ENCODE assay signal across 15 cellular contexts in the genomic region with DNA sequence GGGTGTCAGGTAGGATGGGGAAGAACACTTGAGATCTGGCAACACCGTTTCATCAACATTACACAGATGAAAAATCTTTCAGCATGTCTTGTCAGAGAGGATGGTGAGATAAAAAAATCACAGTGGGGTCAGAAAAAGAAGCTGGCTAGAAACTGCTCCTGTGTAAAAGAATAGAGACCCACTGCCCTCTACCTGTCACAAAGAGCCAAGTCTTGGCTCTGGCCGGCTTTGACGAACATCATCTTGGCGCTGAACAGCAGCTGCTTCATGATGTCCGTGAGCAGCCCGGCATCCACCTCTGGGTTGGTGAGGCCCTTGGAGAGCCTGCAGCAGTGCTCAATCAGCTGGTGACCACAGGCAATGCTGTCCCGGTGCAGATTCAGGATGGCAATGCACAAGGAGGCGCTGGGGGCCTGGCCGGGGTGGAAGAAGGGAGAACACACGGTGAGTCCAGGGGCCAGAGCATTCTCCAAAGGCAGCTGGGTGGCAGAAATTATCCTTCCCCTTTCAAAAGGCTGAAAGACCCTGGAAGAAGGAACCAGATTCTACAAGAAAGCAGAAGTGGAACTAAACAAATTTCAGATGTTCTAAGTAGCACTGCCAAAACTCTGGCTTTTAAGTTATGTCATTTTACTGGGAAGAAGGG. TPM values are rescaled to one million over a fixed set of nuclear protein-coding genes. Genes with fewer than 3 reads are reported as not detected.
DNase-seq lines count a peak whose midpoint lies in the region; ATAC-seq, FAIRE-seq and TF ChIP-seq lines count a peak whose summit lies in the region.
"Had no signal": no experiment of that assay in that cellular context is flagged by ENCODE, and none has a peak within 500 bp of the region (broad histone marks: within the 10 kb centered on the region; RNA-seq: fewer than 3 reads in every experiment).

No MANE protein-coding gene starts in this region.

- H3K27me3 ChIP-seq in left ventricle myocardium inferior (ENCODE audit: low read depth): no peaks in the 10 kb centered on the region
- no peaks in the 10 kb centered on the region for H3K27me3 ChIP-seq in GM12878 (replicated peaks in 1 of 2; ENCODE audit: control insufficient read depth in 2 of 2, insufficient read depth in 2 of 2, low read length in 1 of 2)
- no peaks in the 10 kb centered on the region for H3K27me3 ChIP-seq in H9 (ENCODE audit: insufficient read depth, low read length)
- H3K27me3 ChIP-seq: thyroid gland had no signal

- H3K4me3 Mint-ChIP-seq in H9: no peak overlapping the region
- H3K4me3 Mint-ChIP-seq: HFFc6 had no signal

- no peaks in the 10 kb centered on the region for H3K9me3 Mint-ChIP-seq in H9
- H3K9me3 Mint-ChIP-seq: HFFc6 had no signal

- no peak overlapping the region for H3K27ac ChIP-seq in left ventricle myocardium inferior (replicated peaks)
- no peak overlapping the region for H3K27ac ChIP-seq in GM12878 (ENCODE audit: control insufficient read depth, insufficient read depth)
- H3K27ac ChIP-seq in H9 (ENCODE audit: insufficient read length, low read depth, low read length): no peak overlapping the region
- H3K27ac ChIP-seq: thyroid gland had no signal

- no peak overlapping the region for H4K8ac ChIP-seq in H9 (replicated peaks; ENCODE audit: insufficient read length, low read depth, low read length)

- H3K4me3 ChIP-seq in left ventricle myocardium inferior (no peak overlapping the region), GM12878 (no peak overlapping the region)
- H3K4me3 ChIP-seq: thyroid gland had no signal

- no peaks in the 10 kb centered on the region for H3K4me1 Mint-ChIP-seq in H9

- no peaks in the 10 kb centered on the region for H3K23me2 ChIP-seq in H9 (ENCODE audit: insufficient read length, low read depth, low read length, poor library complexity, severe bottlenecking)

- no peak overlapping the region for H3T11ph ChIP-seq in H9 (ENCODE audit: low read length)

- H2AFZ ChIP-seq in GM12878 (ENCODE audit: control insufficient read depth, low read depth, low read length) (no peak overlapping the region), H9 (ENCODE audit: low read length) (no peak overlapping the region)

- no peak for DNase-seq in Right ventricle myocardium superior
- no peak for DNase-seq in left ventricle myocardium inferior
- DNase-seq in GM12878 (ENCODE audit: low read depth, low spot score): no peak
- DNase-seq in midbrain (lab: John Stamatoyannopoulos, UW): peak; percentile 28
- DNase-seq in NCI-H146 treated with DMSO at 0.1 percent for 48 hours (lab: John Stamatoyannopoulos, UW; ENCODE audit: unreplicated experiment): no peak
- no peak for DNase-seq in DMS153 (lab: John Stamatoyannopoulos, UW)
- no peak for DNase-seq in H9
- DNase-seq: activated T-cell treated with anti-CD3 and anti-CD28 coated beads, Interleukin-2, amount 50 U/mL, for 1 hour; DND-41; effector memory CD4-positive, alpha-beta T cell; HFFc6; NCI-H2227 treated with DMSO at 0.1 percent for 48 hours; thyroid gland had no signal

- no peak overlapping the region for H2BK15ac ChIP-seq in H9 (ENCODE audit: low read depth, low read length)

- no peak for TF ChIP-seq RAD21 in GM12878 (IDR thresholded peaks at IDR 0.05; ENCODE audit: insufficient read depth, low read depth, low read length)

- no peak overlapping the region for H4K5ac ChIP-seq in H9 (ENCODE audit: insufficient read length, low read depth, low read length)

- no peak overlapping the region for H3K18ac ChIP-seq in H9 (ENCODE audit: insufficient read length, low read depth, low read length)

- no peak for TF ChIP-seq POLR2A in GM12878 (IDR thresholded peaks at IDR 0.05; ENCODE audit: low read depth, low read length)

- no peak overlapping the region for H3K27ac Mint-ChIP-seq in H9
- H3K27ac Mint-ChIP-seq: HFFc6 had no signal

- H3K14ac ChIP-seq in H9 (ENCODE audit: insufficient read depth, low read length): no peak overlapping the region

- no peak overlapping the region for H2BK12ac ChIP-seq in H9 (ENCODE audit: insufficient read length, low read depth, low read length)

- H4K91ac ChIP-seq in H9 (ENCODE audit: insufficient read length, low read depth, low read length): no peak overlapping the region

- POLR2A ChIA-PET in GM12878 (lab: Charles Lee): no interaction called here

- ATAC-seq in Right ventricle myocardium superior (ENCODE audit: poor library complexity) (peak; percentile 58), GM12878 (no peak), GM21786 (IDR thresholded peaks at IDR 0.05; ENCODE audit: unreplicated experiment) (no peak)
- ATAC-seq: activated CD4-positive, CD25-positive, alpha-beta regulatory T cell treated with anti-CD3 and anti-CD28 coated beads, Interleukin-2, amount 50 U/mL, for 24 hours had no signal

- H3K79me2 ChIP-seq in GM12878 (ENCODE audit: control insufficient read depth, insufficient read depth, low read length) (no peaks in the 10 kb centered on the region), H9 (ENCODE audit: insufficient read depth, low read length) (no peaks in the 10 kb centered on the region)

- H3K27me3 Mint-ChIP-seq in H9 (ENCODE audit: low read depth): no peaks in the 10 kb centered on the region

- BruUV-seq in GM12878 (replicated peaks; lab: Mats Ljungman, UMichigan): no TSS peak

- H3K36me3 Mint-ChIP-seq in H9 (ENCODE audit: insufficient read depth in 1 of 3, low read depth in 3 of 3): peaks cover 7 to 61% (median 58%) of the 10 kb centered on the region in 3 experiments; a peak in 6 of 7 replicates

- H3K79me1 ChIP-seq in H9 (ENCODE audit: insufficient read depth, low read depth, low read length, poor library complexity, severe bottlenecking): no peaks in the 10 kb centered on the region

- H4K20me1 ChIP-seq in GM12878 (ENCODE audit: control insufficient read depth, insufficient read depth) (no peaks in the 10 kb centered on the region), H9 (ENCODE audit: control insufficient read depth, insufficient read depth, insufficient read length) (no peaks in the 10 kb centered on the region)

- CTCF ChIA-PET in GM12878 (lab: Yijun Ruan, JAX): interaction anchor here (1.9 kb wide), 1 partner anchor 147 kb away, joined by 6 read pairs; the partner anchor contains the start of gene ARG2

- H3K9ac ChIP-seq in GM12878 (ENCODE audit: control insufficient read depth, insufficient read depth, low read length): no peak overlapping the region
- no peak overlapping the region for H3K9ac ChIP-seq in H9 (ENCODE audit: extremely low read depth, insufficient read length, low read length)

- SMC1A ChIA-PET in GM12878 (lab: Charles Lee; ENCODE audit: uncharacterized antibody, unreplicated experiment): interaction anchor here (0.6 to 1.4 kb wide), 2 partner anchors 62 to 247 kb away, joined by 3 read pairs; no protein-coding TSS in a partner anchor

- no peak overlapping the region for H2BK5ac ChIP-seq in H9 (ENCODE audit: insufficient read length, low read length)

- TF ChIP-seq EP300 in GM12878 (IDR thresholded peaks at IDR 0.05; ENCODE audit: borderline replicate concordance in 1 of 2, control insufficient read depth in 1 of 2, low read depth in 2 of 2, low read length in 2 of 2): no peak

- FAIRE-seq in GM12878 (lab: Jason Lieb, UNC): no peak

- H3K36me3 ChIP-seq in left ventricle myocardium inferior (peaks cover 96% of the 10 kb centered on the region), GM12878 (ENCODE audit: control insufficient read depth in 2 of 2, insufficient read depth in 2 of 2, low read length in 1 of 2) (peaks cover 22 to 36% of the 10 kb centered on the region in 2 experiments)

- H3K4me2 ChIP-seq in GM12878 (ENCODE audit: control insufficient read depth, insufficient read depth): no peak overlapping the region
- no peak overlapping the region for H3K4me2 ChIP-seq in H9 (ENCODE audit: insufficient read depth, insufficient read length, low read length)

- RAD21 ChIA-PET in GM12878 (lab: Charles Lee; ENCODE audit: unreplicated experiment): interaction anchor here (1.1 kb wide), 1 partner anchor 147 kb away, joined by 3 read pairs; the partner anchor contains the start of gene ARG2

- H3K9me3 ChIP-seq in left ventricle myocardium inferior (replicated peaks) (no peaks in the 10 kb centered on the region), GM12878 (replicated peaks; ENCODE audit: control insufficient read depth, insufficient read depth, low read length) (no peaks in the 10 kb centered on the region), H9 (ENCODE audit: control insufficient read depth, low read depth, low read length) (no peaks in the 10 kb centered on the region)
- H3K9me3 ChIP-seq: thyroid gland had no signal

- no peak overlapping the region for H3K4ac ChIP-seq in H9 (ENCODE audit: low read depth, low read length)

- in situ Hi-C loops in GM12878 (cut with MboI): no loop called here

- H3K4me1 ChIP-seq in left ventricle myocardium inferior (peaks cover 15% of the 10 kb centered on the region), GM12878 (ENCODE audit: control insufficient read depth, insufficient read depth, low read length) (no peaks in the 10 kb centered on the region), H9 (ENCODE audit: insufficient read depth, low read length) (no peaks in the 10 kb centered on the region)
- H3K4me1 ChIP-seq: thyroid gland had no signal

- 82% methylated on average over 10 of the region's 10 CpGs for WGBS in GM12878 (ENCODE audit: insufficient coverage, insufficient replicate concordance, low lambda C conversion rate, missing lambda C conversion rate)
- no CpG with 5 or more reads among the region's 10 CpGs for WGBS in H9 (ENCODE audit: extremely low coverage, insufficient read length, low lambda C conversion rate)

- no peak overlapping the region for H3K23ac ChIP-seq in H9 (ENCODE audit: insufficient read length, low read depth, low read length)

- intact Hi-C loops in Right ventricle myocardium superior (cut with DNase I): no loop called here
- intact Hi-C loops in left ventricle myocardium inferior (cut with micrococcal nuclease): no loop called here
- intact Hi-C loops in GM12878 (cut with micrococcal nuclease; ENCODE audit: unreplicated experiment): no loop called here

- H2BK120ac ChIP-seq in H9 (ENCODE audit: low read depth, low read length, poor library complexity, severe bottlenecking): no peak overlapping the region

- H2BK20ac ChIP-seq in H9 (ENCODE audit: low read depth, low read length, poor library complexity, severe bottlenecking): no peak overlapping the region

- H3K56ac ChIP-seq in H9 (ENCODE audit: insufficient read length, low read depth, low read length): no peak overlapping the region

- H2AK5ac ChIP-seq in H9 (ENCODE audit: insufficient read length, low read length): no peak overlapping the region

- TF ChIP-seq CTCF in left ventricle myocardium inferior (IDR thresholded peaks at IDR 0.05; ENCODE audit: borderline replicate concordance): no peak
- no peak for TF ChIP-seq CTCF in GM12878 (IDR thresholded peaks at IDR 0.05 in 2 of 3, conservative IDR thresholded peaks at IDR 0.05 in 1 of 3; ENCODE audit: control insufficient read depth in 2 of 3, extremely low read depth in 1 of 3, insufficient read depth in 1 of 3, low read depth in 3 of 3, low read length in 3 of 3)
- TF ChIP-seq CTCF in H9 (conservative IDR thresholded peaks at IDR 0.05): no peak

RNA-seq across cellular contexts. Expression of gene ZFYVE26, which starts 50.2 kb away (rescaled TPM):
- total RNA-seq in Right ventricle myocardium superior: 13.3 TPM
- total RNA-seq in left ventricle myocardium inferior: 13.3 TPM
- 114 and 119 TPM in 2 replicates for total RNA-seq in GM12878 (2013; cell fraction: nucleolus; rRNA removed)
- total RNA-seq in GM12878 (2014; rRNA removed): 12.5 and 16.4 TPM in 2 replicates
- 12.4 and 12.6 TPM in 2 replicates for total RNA-seq in GM12878 (2014; rRNA removed; fragmentation: Illumina TruSeq; extraction: Trizol)
- 22.1 and 25.6 TPM in 2 replicates for total RNA-seq in GM12878 (2021)
- polyA plus RNA-seq in GM12878 (2011; ENCODE audit: low read depth): 26.7 TPM
- polyA plus RNA-seq in GM12878 (2011; rRNA removed): 19.0 and 25.4 TPM in 2 replicates
- polyA plus RNA-seq in GM12878 (2011; cell fraction: cytosol; rRNA removed): 16.3 and 16.7 TPM in 2 replicates
- 47.5 and 48.7 TPM in 2 replicates for polyA plus RNA-seq in GM12878 (2011; cell fraction: nucleus; rRNA removed)
- 7.2 and 7.5 TPM in 2 replicates for polyA plus RNA-seq in GM12878 (2012)
- 11.6 and 15.1 TPM in 2 replicates for polyA plus RNA-seq in GM12878 (2014; fragmentation: Illumina TruSeq; extraction: Trizol)
- 1 to 10 TPM in 1 of 2 experiments, under 1 TPM in 1; 1.00 to 1.2 TPM for polyA plus RNA-seq in GM12878 (2014; fragmentation: Nextera tagmentation; extraction: Ambion mirVana)
- polyA plus RNA-seq in GM12878 (2014; rRNA removed): 11.4 and 11.7 TPM in 2 replicates
- 1 to 10 TPM; 7.8 to 8.2 TPM for polyA plus RNA-seq in GM12878 (2016; fragmentation: Nextera tagmentation; extraction: Ambion mirVana)
- 55.7 and 60.6 TPM in 2 replicates for polyA minus RNA-seq in GM12878 (2011; rRNA and poly(A)+ RNA removed)
- 11.6 and 13.6 TPM in 2 replicates for polyA minus RNA-seq in GM12878 (2011; cell fraction: cytosol; rRNA and poly(A)+ RNA removed)
- polyA minus RNA-seq in GM12878 (2011; cell fraction: nucleus; rRNA and poly(A)+ RNA removed): 55.5 and 76.6 TPM in 2 replicates
- 17.4 and 19.9 TPM in 2 replicates for total RNA-seq in H9 (2021)

RNA-seq across cellular contexts. Expression of gene RAD51B, which starts 53.4 kb away (rescaled TPM):
- total RNA-seq in Right ventricle myocardium superior (2.5 TPM), left ventricle myocardium inferior (2.4 TPM), GM12878 (2014; rRNA removed) (18.2 and 27.0 TPM in 2 replicates), GM12878 (2014; rRNA removed; fragmentation: Illumina TruSeq; extraction: Trizol) (23.3 and 23.4 TPM in 2 replicates), GM12878 (2021) (17.3 and 25.2 TPM in 2 replicates), H9 (2021) (16.7 and 17.0 TPM in 2 replicates)
- 510 and 519 TPM in 2 replicates for total RNA-seq in GM12878 (2013; cell fraction: nucleolus; rRNA removed)
- 15.2 TPM for polyA plus RNA-seq in GM12878 (2011; ENCODE audit: low read depth)
- polyA plus RNA-seq in GM12878 (2011; rRNA removed) (26.8 and 37.6 TPM in 2 replicates), GM12878 (2014; fragmentation: Illumina TruSeq; extraction: Trizol) (13.7 and 18.8 TPM in 2 replicates), GM12878 (2014; fragmentation: Nextera tagmentation; extraction: Ambion mirVana) (10 to 100 TPM; 16.3 to 19.3 TPM), GM12878 (2014; rRNA removed) (9.4 and 9.8 TPM in 2 replicates), GM12878 (2016; fragmentation: Nextera tagmentation; extraction: Ambion mirVana) (10 to 100 TPM; 26.0 to 26.7 TPM)
- 11.8 and 20.1 TPM in 2 replicates for polyA plus RNA-seq in GM12878 (2011; cell fraction: cytosol; rRNA removed)
- 18.6 and 26.0 TPM in 2 replicates for polyA plus RNA-seq in GM12878 (2011; cell fraction: nucleus; rRNA removed)
- polyA plus RNA-seq in GM12878 (2012): 12.2 and 12.4 TPM in 2 replicates
- polyA minus RNA-seq in GM12878 (2011; rRNA and poly(A)+ RNA removed): 78.6 and 83.3 TPM in 2 replicates
- polyA minus RNA-seq in GM12878 (2011; cell fraction: cytosol; rRNA and poly(A)+ RNA removed): 7.1 and 7.7 TPM in 2 replicates
- polyA minus RNA-seq in GM12878 (2011; cell fraction: nucleus; rRNA and poly(A)+ RNA removed): 117 and 123 TPM in 2 replicates
